ENCODE assay signal across 15 cellular contexts in genomic region chr11:17263803-17264202, GRCh38. TPM values are rescaled to one million over a fixed set of nuclear protein-coding genes. Genes with fewer than 3 reads are reported as not detected.
DNase-seq lines count a peak whose midpoint lies in the region; ATAC-seq and TF ChIP-seq lines count a peak whose summit lies in the region.
"Had no signal": no experiment of that assay in that cellular context is flagged by ENCODE, and none has a peak within 500 bp of the region (broad histone marks: within the 10 kb centered on the region; RNA-seq: fewer than 3 reads in every experiment).

No MANE protein-coding gene starts in this region.

- H3K27me3 ChIP-seq in fibroblast of lung (ENCODE audit: control insufficient read depth, insufficient read depth, low read length): no peaks in the 10 kb centered on the region
- no peaks in the 10 kb centered on the region for H3K27me3 ChIP-seq in effector memory CD4-positive, alpha-beta T cell (replicated peaks; ENCODE audit: control insufficient read depth, insufficient read depth, low read length, poor library complexity, severe bottlenecking)
- H3K27me3 ChIP-seq: testis had no signal

- no peaks in the 10 kb centered on the region for H3K36me3 ChIP-seq in fibroblast of lung (ENCODE audit: control insufficient read depth, insufficient read depth, low read length)
- H3K36me3 ChIP-seq in effector memory CD4-positive, alpha-beta T cell (ENCODE audit: control insufficient read depth, insufficient read depth, low read length): no peaks in the 10 kb centered on the region

- H3K79me2 ChIP-seq in fibroblast of lung (ENCODE audit: control insufficient read depth, insufficient read depth, low read length): no peaks in the 10 kb centered on the region

- ATAC-seq in Right ventricle myocardium superior (ENCODE audit: poor library complexity): no peak
- no peak for ATAC-seq in GM18861 (IDR thresholded peaks at IDR 0.05; ENCODE audit: unreplicated experiment)
- ATAC-seq: activated naive CD8-positive, alpha-beta T cell treated with anti-CD3 and anti-CD28 coated beads, Interleukin-2, amount 50 U/mL, for 24 hours had no signal

- CTCF ChIA-PET in RWPE1 (lab: Yijun Ruan, JAX): no interaction called here

- POLR2A ChIA-PET in RWPE1 (lab: Yijun Ruan, JAX; ENCODE audit: low non-redundant PET): no interaction called here

- H3K4me3 ChIP-seq in fibroblast of lung (replicated peaks in 1 of 4; ENCODE audit: control extremely low read depth in 1 of 4, insufficient read depth in 1 of 4, low read depth in 3 of 4, low read length in 4 of 4): no peak overlapping the region
- no peak overlapping the region for H3K4me3 ChIP-seq in effector memory CD4-positive, alpha-beta T cell (ENCODE audit: insufficient read depth, low read depth, low read length, poor library complexity, severe bottlenecking)
- H3K4me3 ChIP-seq: testis had no signal

- H3K4me2 ChIP-seq in fibroblast of lung (ENCODE audit: extremely low read depth, insufficient read depth, low read length): no peak overlapping the region

- no peaks in the 10 kb centered on the region for H3K9me3 ChIP-seq in fibroblast of lung (ENCODE audit: control insufficient read depth, insufficient read depth, low read depth, low read length)
- H3K9me3 ChIP-seq in effector memory CD4-positive, alpha-beta T cell (ENCODE audit: control insufficient read depth, low read length): no peaks in the 10 kb centered on the region
- H3K9me3 ChIP-seq: testis had no signal

- H3K27ac ChIP-seq in RWPE1: no peak overlapping the region
- H3K27ac ChIP-seq in fibroblast of lung (ENCODE audit: insufficient read depth, low read length): no peak overlapping the region
- no peak overlapping the region for H3K27ac ChIP-seq in effector memory CD4-positive, alpha-beta T cell (ENCODE audit: insufficient read depth, low read length, poor library complexity, severe bottlenecking)
- H3K27ac ChIP-seq in caudate nucleus (ENCODE audit: low read depth, low read length): no peak overlapping the region
- H3K27ac ChIP-seq: testis had no signal

- H2AFZ ChIP-seq in fibroblast of lung (ENCODE audit: low read length): no peak overlapping the region

- no peak overlapping the region for H3K9ac ChIP-seq in fibroblast of lung (ENCODE audit: insufficient read depth, low read length)

- TF ChIP-seq CTCF in RWPE1 (conservative IDR thresholded peaks at IDR 0.05; ENCODE audit: low read depth) (no peak), fibroblast of lung (conservative IDR thresholded peaks at IDR 0.05 in 1 of 2, IDR thresholded peaks at IDR 0.05 in 1 of 2; ENCODE audit: low read depth in 1 of 2, low read length in 2 of 2) (no peak)

- no peaks in the 10 kb centered on the region for H4K20me1 ChIP-seq in fibroblast of lung (ENCODE audit: control insufficient read depth, extremely low read depth, insufficient read depth, low read length)

- H3K4me1 ChIP-seq in fibroblast of lung (ENCODE audit: control insufficient read depth, extremely low read depth, insufficient read depth, low read length): peaks cover 2% of the 10 kb centered on the region
- no peaks in the 10 kb centered on the region for H3K4me1 ChIP-seq in effector memory CD4-positive, alpha-beta T cell (ENCODE audit: control insufficient read depth, insufficient read depth, low read length, poor library complexity, severe bottlenecking)
- H3K4me1 ChIP-seq: testis had no signal

- DNase-seq in A172 (ENCODE audit: low spot score) (peak; percentile 58), HCEC 1CT (peak; percentile 65), RWPE1 (ENCODE audit: low spot score) (peak; percentile 77), fibroblast of lung (ENCODE audit: low read depth in 2 of 2) (peak; percentile 42 to 69), Right ventricle myocardium superior (no peak), caudate nucleus (lab: John Stamatoyannopoulos, UW) (no peak)
- DNase-seq in effector memory CD4-positive, alpha-beta T cell: no peak
- DNase-seq: activated naive CD8-positive, alpha-beta T cell treated with anti-CD3 and anti-CD28 coated beads, Interleukin-2, amount 50 U/mL, for 24 hours; activated T-cell treated with anti-CD3 and anti-CD28 coated beads, Interleukin-2, amount 50 U/mL, for 24 hours; DMS79 treated with DMSO at 0.1 percent for 48 hours; islet precursor cell; NCI-H1436; stimulated activated CD4-positive, alpha-beta T cell treated with anti-CD3 and anti-CD28 coated beads, Interleukin-15, amount 100 ng/mL, for 24 hours; testis had no signal

- intact Hi-C loops in Right ventricle myocardium superior (cut with DNase I): no loop called here

RNA-seq across cellular contexts. Expression of gene NUCB2, which starts 12.7 kb away (rescaled TPM):
- 145 and 150 TPM in 2 replicates for total RNA-seq in A172 (2014; rRNA removed; shearing (Covaris generic))
- total RNA-seq in fibroblast of lung (158 and 176 TPM in 2 replicates), Right ventricle myocardium superior (99.7 TPM)
- polyA plus RNA-seq in fibroblast of lung: 164 and 177 TPM in 2 replicates
- polyA plus RNA-seq in fibroblast of lung (2012): 151 and 163 TPM in 2 replicates
- polyA minus RNA-seq in fibroblast of lung (ENCODE audit: low replicate concordance): 11.4 and 11.5 TPM in 2 replicates

RNA-seq across cellular contexts. Expression of gene PIK3C2A, which starts 56.0 kb away (rescaled TPM):
- total RNA-seq in A172 (2014; rRNA removed; shearing (Covaris generic)): 59.7 and 77.8 TPM in 2 replicates
- total RNA-seq in fibroblast of lung (38.0 and 39.8 TPM in 2 replicates), Right ventricle myocardium superior (28.1 TPM)
- 32.5 and 45.4 TPM in 2 replicates for polyA plus RNA-seq in fibroblast of lung
- 14.0 and 19.1 TPM in 2 replicates for polyA plus RNA-seq in fibroblast of lung (2012)
- polyA minus RNA-seq in fibroblast of lung (ENCODE audit: low replicate concordance): 2.7 and 2.8 TPM in 2 replicates

Comparison
In these comparisons a context has a peak if more than half of its experiments do, and no peak if none do; other contexts are left out.
1. DNase-seq: peak in A172 (single experiment), HCEC 1CT (single experiment), RWPE1 (single experiment) and fibroblast of lung (2 of 2); none in effector memory CD4-positive, alpha-beta T cell (0 of 3), Right ventricle myocardium superior (single experiment) and caudate nucleus (0 of 61).